11 cellular contexts compared by ENCODE assay signal in the genomic region with DNA sequence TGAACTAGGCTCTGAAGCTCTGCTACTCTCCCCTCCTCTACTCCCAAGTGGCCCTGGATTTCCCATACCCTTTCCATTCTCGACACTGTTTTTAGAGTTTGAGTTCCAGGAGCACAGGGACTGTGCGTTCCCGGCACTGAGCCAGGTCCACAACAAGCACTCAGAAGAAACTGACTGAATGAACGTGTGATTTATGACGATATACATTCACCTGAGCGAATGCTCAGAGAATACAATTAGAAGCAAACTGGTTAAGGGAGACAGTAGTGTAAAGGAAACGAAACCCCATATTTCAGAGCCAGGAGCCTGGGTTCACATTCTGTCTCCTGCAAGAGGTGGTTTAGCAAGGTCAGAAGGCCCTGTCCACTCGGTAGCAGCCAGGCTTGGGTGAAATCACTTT. TPM values are rescaled to one million over a fixed set of nuclear protein-coding genes. Genes with fewer than 3 reads are reported as not detected.
DNase-seq lines count a peak whose midpoint lies in the region; ATAC-seq and TF ChIP-seq lines count a peak whose summit lies in the region.
"Had no signal": no experiment of that assay in that cellular context is flagged by ENCODE, and none has a peak within 500 bp of the region (broad histone marks: within the 10 kb centered on the region; RNA-seq: fewer than 3 reads in every experiment).

No MANE protein-coding gene starts in this region.

- peak overlapping the region; percentile 96 for H3K27ac ChIP-seq in VCaP
- no peak overlapping the region for H3K27ac ChIP-seq in WERI-Rb-1

- peak; percentile 47 for DNase-seq in activated CD8-positive, alpha-beta memory T cell treated with anti-CD3 and anti-CD28 coated beads for 24 hours
- DNase-seq in activated CD8-positive, alpha-beta memory T cell treated with anti-CD3 and anti-CD28 coated beads, Interleukin-2, amount 50 U/mL, for 4 hours, result no peak
- DNase-seq in left ventricle myocardium superior (peak; percentile 71), NCI-H524 treated with DMSO at 0.1 percent for 48 hours (lab: John Stamatoyannopoulos, UW) (no peak), WERI-Rb-1 (no peak), GM13976 (ENCODE audit: low spot score) (no peak)
- DNase-seq in stimulated activated naive CD8-positive, alpha-beta T cell treated with anti-CD3 and anti-CD28 coated beads, Interleukin-15, amount 100 ng/mL, for 72 hours, result no peak
- DNase-seq: NCI-H2171 treated with DMSO at 0.1 percent for 48 hours, SHP77 treated with DMSO at 0.1 percent for 48 hours had no signal

- TF ChIP-seq CTCF in VCaP (conservative IDR thresholded peaks at IDR 0.05) (no peak), WERI-Rb-1 (IDR thresholded peaks at IDR 0.05; ENCODE audit: low read depth, low read length) (no peak), GM13976 (IDR thresholded peaks at IDR 0.05; ENCODE audit: borderline replicate concordance, control extremely low read depth, extremely low read depth, insufficient read depth, missing control alignments) (no peak)

- no peaks in the 10 kb centered on the region for H3K9me3 Mint-ChIP-seq in stimulated activated naive CD8-positive, alpha-beta T cell treated with anti-CD3 and anti-CD28 coated beads, Interleukin-15, amount 100 ng/mL, for 72 hours

- no peaks in the 10 kb centered on the region for H3K9me3 ChIP-seq in WERI-Rb-1 (ENCODE audit: severe bottlenecking)
- H3K9me3 ChIP-seq: gastroesophageal sphincter had no signal

- intact Hi-C loops in left ventricle myocardium superior (cut with micrococcal nuclease), result no loop called here

- H3K27me3 ChIP-seq in WERI-Rb-1 (ENCODE audit: insufficient read depth, low read depth, severe bottlenecking), result no peaks in the 10 kb centered on the region

- peaks cover 83% of the 10 kb centered on the region for H3K4me1 Mint-ChIP-seq in stimulated activated naive CD8-positive, alpha-beta T cell treated with anti-CD3 and anti-CD28 coated beads, Interleukin-15, amount 100 ng/mL, for 72 hours

- peaks cover 10% of the 10 kb centered on the region for H3K36me3 ChIP-seq in WERI-Rb-1
- H3K36me3 ChIP-seq: gastroesophageal sphincter had no signal

- H3K4me3 ChIP-seq in WERI-Rb-1 (ENCODE audit: low read depth, low read length), result no peak overlapping the region

- ATAC-seq in left ventricle myocardium superior, result peak; percentile 4
- no peak for ATAC-seq in stimulated activated naive CD8-positive, alpha-beta T cell treated with anti-CD3 and anti-CD28 coated beads, Interleukin-15, amount 100 ng/mL, for 72 hours
- ATAC-seq: gastroesophageal sphincter had no signal

- peak overlapping the region in 1 of 2 donors; percentile 86 for H3K27ac Mint-ChIP-seq in stimulated activated naive CD8-positive, alpha-beta T cell treated with anti-CD3 and anti-CD28 coated beads, Interleukin-15, amount 100 ng/mL, for 72 hours

- peak overlapping the region; percentile 5 to 73 for H3K4me3 Mint-ChIP-seq in stimulated activated naive CD8-positive, alpha-beta T cell treated with anti-CD3 and anti-CD28 coated beads, Interleukin-15, amount 100 ng/mL, for 72 hours

- in situ Hi-C loops in GM13976 (cut with MboI; ENCODE audit: low sequenced_read_pairs, unreplicated experiment), result no loop called here

- H3K27me3 Mint-ChIP-seq in stimulated activated naive CD8-positive, alpha-beta T cell treated with anti-CD3 and anti-CD28 coated beads, Interleukin-15, amount 100 ng/mL, for 72 hours, result no peaks in the 10 kb centered on the region

RNA-seq across cellular contexts. Expression of a gene that starts 1.4 kb away (rescaled TPM):
- 79.8 TPM for total RNA-seq in left ventricle myocardium superior

Comparison
In these comparisons a context has a peak if more than half of its experiments do, and no peak if none do; other contexts are left out.
1. DNase-seq: peak in activated CD8-positive, alpha-beta memory T cell treated with anti-CD3 and anti-CD28 coated beads for 24 hours (single experiment) and left ventricle myocardium superior (single experiment); none in activated CD8-positive, alpha-beta memory T cell treated with anti-CD3 and anti-CD28 coated beads, Interleukin-2, amount 50 U/mL, for 4 hours (single experiment), stimulated activated naive CD8-positive, alpha-beta T cell treated with anti-CD3 and anti-CD28 coated beads, Interleukin-15, amount 100 ng/mL, for 72 hours (0 of 2), NCI-H524 treated with DMSO at 0.1 percent for 48 hours (single experiment), WERI-Rb-1 (single experiment) and GM13976 (single experiment).